ENCODE assay signal across 8 cellular contexts in the genomic region with DNA sequence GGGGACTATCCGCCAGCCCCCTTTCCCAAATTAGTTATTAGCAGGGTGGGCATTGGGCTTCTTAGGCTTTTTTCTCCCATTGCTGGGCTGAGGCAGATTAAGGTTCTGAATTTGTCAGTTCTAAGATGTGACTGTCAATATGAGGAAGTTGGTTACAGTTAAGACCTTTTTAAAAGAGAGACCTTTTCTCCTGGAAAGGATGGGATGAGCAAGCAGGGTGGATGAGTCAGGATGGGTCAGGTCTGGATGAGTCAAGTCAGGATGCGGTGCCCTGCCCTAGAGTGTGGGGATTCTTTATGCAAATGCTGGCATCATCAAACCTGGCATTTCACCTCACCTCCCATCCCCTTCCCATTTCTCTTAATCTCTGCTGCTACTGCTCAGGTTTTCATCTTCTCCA. TPM values are rescaled to one million over a fixed set of nuclear protein-coding genes. Genes with fewer than 3 reads are reported as not detected.
DNase-seq lines count a peak whose midpoint lies in the region; ATAC-seq and TF ChIP-seq lines count a peak whose summit lies in the region.

No MANE protein-coding gene starts in this region.

- H3K27me3 ChIP-seq in AG04450 (ENCODE audit: control insufficient read depth, insufficient read depth, low read length) (no peaks in the 10 kb centered on the region), smooth muscle cell (ENCODE audit: low read depth) (no peaks in the 10 kb centered on the region)

- peak; percentile 34 for DNase-seq in AG04450 (ENCODE audit: low read depth, low spot score)
- no peak for DNase-seq in activated B cell treated with CpG ODN at 0.5 μM for 24 hours
- peak; percentile 60 for DNase-seq in fibroblast of peridontal ligament (ENCODE audit: extremely low read depth)
- DNase-seq in smooth muscle cell (lab: John Stamatoyannopoulos, UW; ENCODE audit: unreplicated experiment): no peak

- H3K9ac ChIP-seq in smooth muscle cell (ENCODE audit: low read depth): peak overlapping the region; percentile 100

- H3K27ac ChIP-seq in AG04450 (ENCODE audit: low read depth, low read length) (peak overlapping the region; percentile 75), smooth muscle cell (ENCODE audit: low read depth) (peak overlapping the region; percentile 99)

- peak overlapping the region; percentile 87 for H3K4me3 Mint-ChIP-seq in activated B cell treated with CpG ODN at 0.5 μM for 24 hours

- no peaks in the 10 kb centered on the region; the same call in 1 of the 2 replicates for H3K9me3 ChIP-seq in AG04450 (ENCODE audit: control insufficient read depth, insufficient read depth, low read length)
- no peaks in the 10 kb centered on the region for H3K9me3 ChIP-seq in smooth muscle cell (replicated peaks; ENCODE audit: low read depth)

- peaks cover 68% of the 10 kb centered on the region for H3K79me2 ChIP-seq in smooth muscle cell (ENCODE audit: low read depth)

- H3K27ac Mint-ChIP-seq in activated B cell treated with CpG ODN at 0.5 μM for 24 hours: peak overlapping the region; percentile 92

- no peak for TF ChIP-seq CTCF in AG04450 (IDR thresholded peaks at IDR 0.05; ENCODE audit: low read depth, low read length)
- TF ChIP-seq CTCF in activated B cell treated with CpG ODN at 0.5 μM for 24 hours (IDR thresholded peaks at IDR 0.05): no peak
- no peak for TF ChIP-seq CTCF in smooth muscle cell (IDR thresholded peaks at IDR 0.05; ENCODE audit: borderline replicate concordance, insufficient read depth, poor library complexity, severe bottlenecking)

- CTCF ChIA-PET in AG04450 (lab: Charles Lee): interaction anchor here (2.0 to 2.1 kb wide), 2 partner anchors 8 to 211 kb away, joined by 5 to 17 read pairs; no protein-coding TSS in a partner anchor
- CTCF ChIA-PET in activated B cell treated with CpG ODN at 0.5 μM for 24 hours (lab: Charles Lee): interaction anchor here (1.8 to 4.5 kb wide), 5 partner anchors 35 to 282 kb away, joined by 7 to 81 read pairs (median 31); no protein-coding TSS in a partner anchor

- peaks cover 15% of the 10 kb centered on the region for H3K4me1 ChIP-seq in smooth muscle cell (ENCODE audit: low read depth)

- peaks cover 36% of the 10 kb centered on the region for H3K36me3 Mint-ChIP-seq in activated B cell treated with CpG ODN at 0.5 μM for 24 hours (ENCODE audit: low read depth)

- peak overlapping the region; percentile 97 for H3K4me2 ChIP-seq in smooth muscle cell

- 31% methylated on average over 2 of the region's 2 CpGs for WGBS in smooth muscle cell (ENCODE audit: low lambda C conversion rate)

- H3K4me3 ChIP-seq in AG04450 (ENCODE audit: low read depth, low read length) (peak overlapping the region; percentile 94), smooth muscle cell (peak overlapping the region; percentile 85)

- no peaks in the 10 kb centered on the region for H3F3A ChIP-seq in smooth muscle cell (ENCODE audit: low read depth)

- POLR2A ChIA-PET in AG04450 (lab: Yijun Ruan, JAX) (interaction anchor here (2.5 kb wide), 1 partner anchor 15 kb away, joined by 18 read pairs; a partner anchor contains a TSS), activated B cell treated with CpG ODN at 0.5 μM for 24 hours (lab: Charles Lee) (interaction anchor here (5.1 kb wide), 1 partner anchor 33 kb away, joined by 42 read pairs; no protein-coding TSS in a partner anchor)

- peaks cover 67% of the 10 kb centered on the region for H3K4me1 Mint-ChIP-seq in activated B cell treated with CpG ODN at 0.5 μM for 24 hours

- no peak overlapping the region for H2AFZ ChIP-seq in smooth muscle cell (ENCODE audit: low read depth)

- H3K27me3 Mint-ChIP-seq in activated B cell treated with CpG ODN at 0.5 μM for 24 hours: peaks cover 2% of the 10 kb centered on the region

- H3K9me3 Mint-ChIP-seq in activated B cell treated with CpG ODN at 0.5 μM for 24 hours: no peaks in the 10 kb centered on the region

- intact Hi-C loops in activated B cell treated with CpG ODN at 0.5 μM for 24 hours (cut with micrococcal nuclease): loop anchor here (10.0 kb wide), 1 partner anchor 712 kb away; a partner anchor contains a TSS

- ATAC-seq in HG02870 (IDR thresholded peaks at IDR 0.05; ENCODE audit: unreplicated experiment): peak; percentile 17
- no peak for ATAC-seq in activated B cell treated with CpG ODN at 0.5 μM for 24 hours (ENCODE audit: low read depth)
- no peak for ATAC-seq in GM18502 (IDR thresholded peaks at IDR 0.05; ENCODE audit: poor library complexity, unreplicated experiment)
- no peak for ATAC-seq in HG03342 (IDR thresholded peaks at IDR 0.05; ENCODE audit: unreplicated experiment)
- ATAC-seq in GM21360 (IDR thresholded peaks at IDR 0.05; ENCODE audit: unreplicated experiment): no peak

- no peaks in the 10 kb centered on the region for H3K36me3 ChIP-seq in smooth muscle cell (ENCODE audit: low read depth)

- peaks cover 62% of the 10 kb centered on the region for H4K20me1 ChIP-seq in smooth muscle cell (ENCODE audit: low read depth)

RNA-seq across cellular contexts. Expression of a gene that starts 1.9 kb away (rescaled TPM):
- polyA plus RNA-seq in AG04450 (2011; rRNA removed) (41.8 and 49.1 TPM in 2 replicates), smooth muscle cell (53.3 and 57.6 TPM in 2 replicates)
- 84.7 and 102 TPM in 2 replicates for polyA minus RNA-seq in AG04450 (2011; rRNA and poly(A)+ RNA removed)
- total RNA-seq in activated B cell treated with CpG ODN at 0.5 μM for 24 hours (40.1 and 41.9 TPM in 2 replicates), smooth muscle cell (44.5 and 50.1 TPM in 2 replicates)

RNA-seq across cellular contexts. Expression of a gene that starts 15.8 kb away (rescaled TPM):
- polyA plus RNA-seq in AG04450 (2011; rRNA removed): 5.2 and 5.5 TPM in 2 replicates
- 1.4 and 1.6 TPM in 2 replicates for polyA minus RNA-seq in AG04450 (2011; rRNA and poly(A)+ RNA removed)
- total RNA-seq in activated B cell treated with CpG ODN at 0.5 μM for 24 hours: 84.6 and 87.1 TPM in 2 replicates
- total RNA-seq in smooth muscle cell: 0.81 and 1.2 TPM in 2 replicates
- 1.1 and 2.6 TPM in 2 replicates for polyA plus RNA-seq in smooth muscle cell

Comparison
In these comparisons a context has a peak if more than half of its experiments do, and no peak if none do; other contexts are left out.
1. DNase-seq: peak in AG04450 (single experiment) and fibroblast of peridontal ligament (single experiment); none in activated B cell treated with CpG ODN at 0.5 μM for 24 hours (single experiment) and smooth muscle cell (single experiment).
2. RNA of a gene that starts 15.8 kb away (total RNA-seq): 84.6 to 87.1 TPM in activated B cell treated with CpG ODN at 0.5 μM for 24 hours; 0.81 to 1.2 TPM in smooth muscle cell; every median in the first group is over 10 times any median in the second.